ENCODE assay signal across 8 cellular contexts in genomic region chr1:54406339-54407181, GRCh38. TPM values are rescaled to one million over a fixed set of nuclear protein-coding genes. Genes with fewer than 3 reads are reported as not detected.
DNase-seq lines count a peak whose midpoint lies in the region; ATAC-seq, FAIRE-seq and TF ChIP-seq lines count a peak whose summit lies in the region.

Gene SSBP3 (minus strand): TSS chr1:54406394.

- peak within 1 kb of the TSS; percentile 94 for H3K9ac ChIP-seq in neuronal stem cell (ENCODE audit: low read depth, low read length, poor library complexity)

- peak within 1 kb of the TSS; percentile 86 for H3K23ac ChIP-seq in neuronal stem cell (ENCODE audit: low read depth, low read length, poor library complexity)

- peak; percentile 91 for DNase-seq in EL
- peak; percentile 94 for DNase-seq in H54 (ENCODE audit: insufficient read length, low spot score)
- peak; percentile 93 for DNase-seq in MG63
- DNase-seq in SHP77 treated with DMSO at 0.1 percent for 48 hours (lab: John Stamatoyannopoulos, UW) = peak; percentile 60
- DNase-seq in activated gamma-delta T cell treated with anti-CD3 and anti-CD28 coated beads, Interleukin-2, amount 50 U/mL, for 16 hours (ENCODE audit: low read depth) = peak; percentile 83
- peak; percentile 63 to 80 for DNase-seq in foreskin keratinocyte
- peak; percentile 95 for DNase-seq in neuronal stem cell (ENCODE audit: low spot score)

- WGBS in neuronal stem cell (ENCODE audit: extremely low coverage in 2 of 2, insufficient read length in 2 of 2, insufficient replicate concordance in 1 of 2), 2 donors = no CpG with 5 or more reads among the region's 100 CpGs

- peak within 1 kb of the TSS; percentile 85 for H2AFZ ChIP-seq in neuronal stem cell (ENCODE audit: low read length)

- H3K27me3 ChIP-seq in MG63 (no peaks in the 10 kb centered on the region), foreskin keratinocyte (no peaks in the 10 kb centered on the region), neuronal stem cell (ENCODE audit: control insufficient read depth in 3 of 3, insufficient read depth in 3 of 3, low read depth in 1 of 3, low read length in 3 of 3) (no peaks in the 10 kb centered on the region)

- no peak within 1 kb of the TSS for H3K4ac ChIP-seq in neuronal stem cell (ENCODE audit: low read length)

- H2BK120ac ChIP-seq in neuronal stem cell (ENCODE audit: low read depth, low read length) = peak within 1 kb of the TSS; percentile 29

- peaks cover 24% of the 10 kb centered on the region for H3K4me1 ChIP-seq in foreskin keratinocyte
- H3K4me1 ChIP-seq in neuronal stem cell (ENCODE audit: control insufficient read depth in 2 of 2, insufficient read depth in 1 of 2, low read depth in 1 of 2, low read length in 2 of 2) = peaks cover 25 to 40% of the 10 kb centered on the region in 2 donors

- peak within 1 kb of the TSS; percentile 87 for H2AK5ac ChIP-seq in neuronal stem cell (ENCODE audit: low read depth, low read length)

- no peak for FAIRE-seq in H54 (lab: Jason Lieb, UNC)

- H2BK15ac ChIP-seq in neuronal stem cell (ENCODE audit: low read length) = peak within 1 kb of the TSS; percentile 77

- H3K4me3 ChIP-seq in MG63 (peak within 1 kb of the TSS; percentile 69), neuronal stem cell (ENCODE audit: low read length in 2 of 2) (peak within 1 kb of the TSS; percentile 94 to 97)

- H2BK12ac ChIP-seq in neuronal stem cell (ENCODE audit: low read length) = peak within 1 kb of the TSS; percentile 76

- ATAC-seq in foreskin keratinocyte = peak; percentile 86

- no peak within 1 kb of the TSS for H3K27ac ChIP-seq in foreskin keratinocyte
- H3K27ac ChIP-seq in neuronal stem cell (replicated peaks; ENCODE audit: low read length) = peak within 1 kb of the TSS; percentile 99

- H3K14ac ChIP-seq in neuronal stem cell (ENCODE audit: low read length) = peak within 1 kb of the TSS; percentile 95

- H3K9me3 ChIP-seq in MG63 = no peaks in the 10 kb centered on the region
- H3K9me3 ChIP-seq in neuronal stem cell (replicated peaks in 1 of 2; ENCODE audit: control insufficient read depth in 2 of 2, insufficient read depth in 1 of 2, low read depth in 1 of 2, low read length in 2 of 2) = no peaks in the 10 kb centered on the region

- H3K79me1 ChIP-seq in neuronal stem cell (ENCODE audit: low read depth, low read length) = peaks cover 11% of the 10 kb centered on the region

- peak within 1 kb of the TSS; percentile 99 for H3K18ac ChIP-seq in neuronal stem cell (ENCODE audit: low read length)

- no peaks in the 10 kb centered on the region for H3K36me3 ChIP-seq in MG63
- peaks cover 4 to 34% of the 10 kb centered on the region in 2 donors for H3K36me3 ChIP-seq in neuronal stem cell (replicated peaks in 1 of 2; ENCODE audit: control insufficient read depth in 2 of 2, insufficient read depth in 2 of 2, low read length in 2 of 2)

- peak within 1 kb of the TSS; percentile 92 for H3K4me2 ChIP-seq in neuronal stem cell (ENCODE audit: insufficient read depth, low read length, poor library complexity, severe bottlenecking)

- TF ChIP-seq CTCF in foreskin keratinocyte (conservative IDR thresholded peaks at IDR 0.05) (no peak), subcutaneous adipose tissue (IDR thresholded peaks at IDR 0.05; ENCODE audit: low read depth) (no peak)

- H4K8ac ChIP-seq in neuronal stem cell (ENCODE audit: low read depth, low read length) = no peak within 1 kb of the TSS

- no peak within 1 kb of the TSS for H4K91ac ChIP-seq in neuronal stem cell (ENCODE audit: low read depth, low read length, poor library complexity)

- peak within 1 kb of the TSS; percentile 96 for H2BK5ac ChIP-seq in neuronal stem cell (ENCODE audit: low read length)

- TF ChIP-seq POLR2A in H54 (IDR thresholded peaks at IDR 0.05; ENCODE audit: low read depth, low read length) = no peak; the same call in 1 of the 2 replicates

RNA-seq across cellular contexts. Expression of gene SSBP3, which starts in this region (rescaled TPM):
- total RNA-seq in MG63 (2014; rRNA removed; shearing (Covaris generic); ENCODE audit: low replicate concordance) = 15.9 and 40.6 TPM in 2 replicates
- 12.7 and 14.9 TPM in 2 replicates for total RNA-seq in foreskin keratinocyte
- 13.3 and 17.0 TPM in 2 replicates for polyA plus RNA-seq in foreskin keratinocyte
- 127 TPM for polyA plus RNA-seq in neuronal stem cell (2013, experiment 1 of 2)
- polyA plus RNA-seq in neuronal stem cell (2013, experiment 2 of 2) = 133 TPM
- total RNA-seq in subcutaneous adipose tissue = 10 to 100 TPM; 19.7 to 28.1 (median 25.1) TPM
